ENCODE assay signal across 9 cellular contexts in genomic region chr19:11736696-11737095, GRCh38. TPM values are rescaled to one million over a fixed set of nuclear protein-coding genes. Genes with fewer than 3 reads are reported as not detected.
DNase-seq lines count a peak whose midpoint lies in the region; ATAC-seq, FAIRE-seq and TF ChIP-seq lines count a peak whose summit lies in the region.
"Had no signal": no experiment of that assay in that cellular context is flagged by ENCODE, and none has a peak within 500 bp of the region (broad histone marks: within the 10 kb centered on the region; RNA-seq: fewer than 3 reads in every experiment).

No MANE protein-coding gene starts in this region.

- H3K36me3 Mint-ChIP-seq in activated T-cell treated with anti-CD3 and anti-CD28 coated beads, Interleukin-2, amount 50 U/mL, for 4 hours (ENCODE audit: insufficient read depth): peaks cover 3% of the 10 kb centered on the region

- no peaks in the 10 kb centered on the region for H3K27me3 Mint-ChIP-seq in activated T-cell treated with anti-CD3 and anti-CD28 coated beads, Interleukin-2, amount 50 U/mL, for 4 hours (ENCODE audit: low read depth)

- no peak for ATAC-seq in activated T-cell treated with anti-CD3 and anti-CD28 coated beads, Interleukin-2, amount 50 U/mL, for 4 hours
- no peak for ATAC-seq in GM21717 (IDR thresholded peaks at IDR 0.05; ENCODE audit: unreplicated experiment)

- H3K9me3 ChIP-seq in keratinocyte (ENCODE audit: control insufficient read depth, low read depth, low read length): no peaks in the 10 kb centered on the region

- peak overlapping the region; percentile 67 for H3K4me3 Mint-ChIP-seq in activated T-cell treated with anti-CD3 and anti-CD28 coated beads, Interleukin-2, amount 50 U/mL, for 4 hours

- H3K9ac ChIP-seq in keratinocyte (ENCODE audit: control insufficient read depth, extremely low read depth, insufficient read depth, low read length): no peak overlapping the region

- H2AFZ ChIP-seq in keratinocyte (ENCODE audit: control insufficient read depth, low read length): no peak overlapping the region

- TF ChIP-seq CTCF in keratinocyte (optimal IDR thresholded peaks at IDR 0.05 in 1 of 3, IDR thresholded peaks at IDR 0.05 in 1 of 3, conservative IDR thresholded peaks at IDR 0.05 in 1 of 3; ENCODE audit: extremely low read depth in 1 of 3, insufficient read depth in 2 of 3, low read length in 3 of 3): no peak

- dilution Hi-C loops in keratinocyte (cut with MboI; ENCODE audit: extremely low pct_ligation_motif_present, low sequenced_read_pairs): no loop called here

- TF ChIP-seq POLR2A in H54 (IDR thresholded peaks at IDR 0.05; ENCODE audit: low read depth, low read length): no peak

- H3K79me2 ChIP-seq in keratinocyte (ENCODE audit: control insufficient read depth, insufficient read depth, low read length): peaks cover 32% of the 10 kb centered on the region

- H3K27ac ChIP-seq in keratinocyte (ENCODE audit: control insufficient read depth, insufficient read depth, low read length): no peak overlapping the region
- H3K27ac ChIP-seq: HL-60 had no signal

- FAIRE-seq in H54 (lab: Jason Lieb, UNC) (no peak), keratinocyte (lab: Jason Lieb, UNC) (peak; percentile 32)

- H3K27me3 ChIP-seq in keratinocyte (ENCODE audit: control insufficient read depth, extremely low read depth, insufficient read depth, low read length): no peaks in the 10 kb centered on the region

- peaks cover 25% of the 10 kb centered on the region for H3K4me1 ChIP-seq in keratinocyte (ENCODE audit: control insufficient read depth, extremely low read depth, insufficient read depth, low read length)

- DNase-seq in CD1c-positive myeloid dendritic cell (ENCODE audit: extremely low spot score): peak; percentile 62
- peak; percentile 22 for DNase-seq in H54 (ENCODE audit: insufficient read length, low spot score)
- DNase-seq in activated T-cell treated with anti-CD3 and anti-CD28 coated beads, Interleukin-2, amount 50 U/mL, for 4 hours: no peak
- peak; percentile 52 for DNase-seq in keratinocyte (ENCODE audit: low read depth, low spot score)
- DNase-seq in stimulated activated naive CD4-positive, alpha-beta T cell (lab: John Stamatoyannopoulos, UW): no peak
- no peak for DNase-seq in anterior cingulate cortex (lab: John Stamatoyannopoulos, UW)
- DNase-seq in NCI-H345 (lab: John Stamatoyannopoulos, UW): no peak

- no peaks in the 10 kb centered on the region for H3K9me3 Mint-ChIP-seq in activated T-cell treated with anti-CD3 and anti-CD28 coated beads, Interleukin-2, amount 50 U/mL, for 4 hours

- peaks cover 18% of the 10 kb centered on the region for H3K4me1 Mint-ChIP-seq in activated T-cell treated with anti-CD3 and anti-CD28 coated beads, Interleukin-2, amount 50 U/mL, for 4 hours (ENCODE audit: low read depth)

- H4K20me1 ChIP-seq in keratinocyte (ENCODE audit: control insufficient read depth, extremely low read depth, insufficient read depth, low read length): no peaks in the 10 kb centered on the region

- no peak overlapping the region for H3K4me3 ChIP-seq in keratinocyte (ENCODE audit: control insufficient read depth in 2 of 3, extremely low read depth in 1 of 3, insufficient read depth in 2 of 3, low read depth in 1 of 3, low read length in 3 of 3)

- no peaks in the 10 kb centered on the region for H3K9me1 ChIP-seq in keratinocyte (ENCODE audit: control insufficient read depth, extremely low read depth, insufficient read depth, low read length)

- H3K4me2 ChIP-seq in keratinocyte (ENCODE audit: control insufficient read depth, extremely low read depth, insufficient read depth, low read depth, low read length): peak overlapping the region; percentile 51

- no peaks in the 10 kb centered on the region for H3K36me3 ChIP-seq in keratinocyte (ENCODE audit: control insufficient read depth in 2 of 2, extremely low read depth in 1 of 2, insufficient read depth in 2 of 2, low read length in 2 of 2)

RNA-seq across cellular contexts. Expression of gene ZNF823, which starts 2.0 kb away (rescaled TPM):
- 1 to 10 TPM; 1.3 to 2.9 (median 1.3) TPM for total RNA-seq in activated T-cell treated with anti-CD3 and anti-CD28 coated beads, Interleukin-2, amount 50 U/mL, for 4 hours
- 3.7 to 6.3 TPM (median 5.6 TPM) in 3 replicates for polyA plus RNA-seq in keratinocyte
- polyA plus RNA-seq in keratinocyte (2011; ENCODE audit: low read depth): 6.5 TPM
- 1.8 and 4.4 TPM in 2 replicates for polyA plus RNA-seq in keratinocyte (2011; cell fraction: cytosol; rRNA removed)
- 8.4 and 9.0 TPM in 2 replicates for polyA plus RNA-seq in keratinocyte (2011; cell fraction: nucleus; rRNA removed)
- polyA plus RNA-seq in keratinocyte (2012; ENCODE audit: low replicate concordance): 2.4 and 5.0 TPM in 2 replicates
- 1.9 to 14.2 TPM (median 9.9 TPM) in 3 replicates for polyA minus RNA-seq in keratinocyte
- polyA minus RNA-seq in keratinocyte (2011; cell fraction: cytosol; rRNA and poly(A)+ RNA removed): 7.5 TPM
- polyA minus RNA-seq in keratinocyte (2011; cell fraction: nucleus; rRNA and poly(A)+ RNA removed): 5.6 and 8.6 TPM in 2 replicates

RNA-seq across cellular contexts. Expression of gene ZNF441, which starts 30.1 kb away (rescaled TPM):
- total RNA-seq in activated T-cell treated with anti-CD3 and anti-CD28 coated beads, Interleukin-2, amount 50 U/mL, for 4 hours: 1 to 10 TPM; 1.6 to 2.9 (median 1.7) TPM
- polyA plus RNA-seq in keratinocyte: 1.8 to 3.1 TPM (median 3.1 TPM) in 3 replicates
- polyA plus RNA-seq in keratinocyte (2011; ENCODE audit: low read depth): 2.5 TPM
- 0.58 and 1.3 TPM in 2 replicates for polyA plus RNA-seq in keratinocyte (2011; cell fraction: cytosol; rRNA removed)
- polyA plus RNA-seq in keratinocyte (2011; cell fraction: nucleus; rRNA removed): 5.8 and 6.1 TPM in 2 replicates
- 1.5 and 1.7 TPM in 2 replicates for polyA plus RNA-seq in keratinocyte (2012; ENCODE audit: low replicate concordance)
- polyA minus RNA-seq in keratinocyte: 5.3 to 5.5 TPM in 2 of 3 replicates, not detected in the other
- polyA minus RNA-seq in keratinocyte (2011; cell fraction: cytosol; rRNA and poly(A)+ RNA removed): 4.0 TPM
- polyA minus RNA-seq in keratinocyte (2011; cell fraction: nucleus; rRNA and poly(A)+ RNA removed): 5.8 and 7.1 TPM in 2 replicates

Comparison
In these comparisons a context has a peak if more than half of its experiments do, and no peak if none do; other contexts are left out.
1. DNase-seq: peak in CD1c-positive myeloid dendritic cell (single experiment), H54 (single experiment) and keratinocyte (single experiment); none in activated T-cell treated with anti-CD3 and anti-CD28 coated beads, Interleukin-2, amount 50 U/mL, for 4 hours (single experiment), stimulated activated naive CD4-positive, alpha-beta T cell (0 of 6), anterior cingulate cortex (0 of 58) and NCI-H345 (single experiment).